ENCODE assay signal across 9 cellular contexts in genomic region chr11:126917531-126918204, GRCh38.
DNase-seq lines count a peak whose midpoint lies in the region; ATAC-seq and TF ChIP-seq lines count a peak whose summit lies in the region.
"Had no signal": no experiment of that assay in that cellular context is flagged by ENCODE, and none has a peak within 500 bp of the region (broad histone marks: within the 10 kb centered on the region; RNA-seq: fewer than 3 reads in every experiment).

No MANE protein-coding gene starts in this region.

- H3K36me3 ChIP-seq in heart right ventricle (no peaks in the 10 kb centered on the region), uterus (no peaks in the 10 kb centered on the region)

- 72 to 75% methylated on average over 9 of the region's 9 CpGs for WGBS in heart right ventricle, 2 donors

- no peak overlapping the region for H3K4me3 ChIP-seq in astrocyte of the cerebellum (ENCODE audit: low read depth, low read length)
- no peak overlapping the region for H3K4me3 ChIP-seq in heart right ventricle
- H3K4me3 ChIP-seq in uterus: no peak overlapping the region

- TF ChIP-seq POLR2A in uterus (IDR thresholded peaks at IDR 0.05): no peak

- no peaks in the 10 kb centered on the region for H3K4me1 ChIP-seq in heart right ventricle
- H3K4me1 ChIP-seq in uterus: no peaks in the 10 kb centered on the region

- no peaks in the 10 kb centered on the region for H3K9me3 ChIP-seq in heart right ventricle
- no peaks in the 10 kb centered on the region for H3K9me3 ChIP-seq in uterus

- intact Hi-C loops in heart right ventricle (cut with DNase I): no loop called here
- intact Hi-C loops in uterus (cut with DNase I; ENCODE audit: low total_unique reads): no loop called here

- DNase-seq in COLO829 (ENCODE audit: low spot score): peak; percentile 51
- peak; percentile 96 for DNase-seq in astrocyte of the cerebellum (ENCODE audit: low read depth)
- peak in 1 of 2 donors; percentile 48 for DNase-seq in stimulated activated effector memory CD8-positive, alpha-beta T cell treated with anti-CD3 and anti-CD28 coated beads, Interleukin-12 subunit alpha, Interleukin-12 subunit beta, amount 100 ng/mL, for 72 hours (ENCODE audit: low spot score in 2 of 2)
- no peak for DNase-seq in heart right ventricle
- DNase-seq in uterus: no peak
- DNase-seq in Kasumi-1 (lab: John Stamatoyannopoulos, UW): no peak

- peak; percentile 97 for ATAC-seq in GM19395 (IDR thresholded peaks at IDR 0.05; ENCODE audit: unreplicated experiment)
- ATAC-seq in HG03196 (IDR thresholded peaks at IDR 0.05; ENCODE audit: unreplicated experiment): peak; percentile 95
- ATAC-seq in stimulated activated effector memory CD8-positive, alpha-beta T cell treated with anti-CD3 and anti-CD28 coated beads, Interleukin-12 subunit alpha, Interleukin-12 subunit beta, amount 100 ng/mL, for 72 hours: peak; percentile 95
- ATAC-seq in heart right ventricle: no peak

- H3K4me3 Mint-ChIP-seq in stimulated activated effector memory CD8-positive, alpha-beta T cell treated with anti-CD3 and anti-CD28 coated beads, Interleukin-12 subunit alpha, Interleukin-12 subunit beta, amount 100 ng/mL, for 72 hours: no peak overlapping the region
- H3K4me3 Mint-ChIP-seq: dendritic cell treated with granulocyte-macrophage colony-stimulating factor and Interleukin-4, amounts not matched to agents 40 ng/mL and 50 ng/mL, for 4 days had no signal

- H3K36me3 Mint-ChIP-seq in stimulated activated effector memory CD8-positive, alpha-beta T cell treated with anti-CD3 and anti-CD28 coated beads, Interleukin-12 subunit alpha, Interleukin-12 subunit beta, amount 100 ng/mL, for 72 hours: no peaks in the 10 kb centered on the region

- H3K27ac ChIP-seq in heart right ventricle (no peak overlapping the region), uterus (no peak overlapping the region)

- TF ChIP-seq CTCF in astrocyte of the cerebellum (IDR thresholded peaks at IDR 0.05; ENCODE audit: low read depth, low read length, missing control alignments): no peak
- no peak for TF ChIP-seq CTCF in heart right ventricle (IDR thresholded peaks at IDR 0.05)
- TF ChIP-seq CTCF in uterus (IDR thresholded peaks at IDR 0.05): no peak

- no peaks in the 10 kb centered on the region for H3K27me3 ChIP-seq in heart right ventricle
- no peaks in the 10 kb centered on the region for H3K27me3 ChIP-seq in uterus

- H3K27ac Mint-ChIP-seq in stimulated activated effector memory CD8-positive, alpha-beta T cell treated with anti-CD3 and anti-CD28 coated beads, Interleukin-12 subunit alpha, Interleukin-12 subunit beta, amount 100 ng/mL, for 72 hours: peak overlapping the region; percentile 55
- H3K27ac Mint-ChIP-seq: dendritic cell treated with granulocyte-macrophage colony-stimulating factor and Interleukin-4, amounts not matched to agents 40 ng/mL and 50 ng/mL, for 4 days had no signal

- no peaks in the 10 kb centered on the region for H3K9me3 Mint-ChIP-seq in stimulated activated effector memory CD8-positive, alpha-beta T cell treated with anti-CD3 and anti-CD28 coated beads, Interleukin-12 subunit alpha, Interleukin-12 subunit beta, amount 100 ng/mL, for 72 hours
- H3K9me3 Mint-ChIP-seq: dendritic cell treated with granulocyte-macrophage colony-stimulating factor and Interleukin-4, amounts not matched to agents 40 ng/mL and 50 ng/mL, for 4 days had no signal

- in situ Hi-C loops in astrocyte of the cerebellum (cut with HindIII; ENCODE audit: low sequenced_read_pairs): no loop called here

- H3K4me1 Mint-ChIP-seq in stimulated activated effector memory CD8-positive, alpha-beta T cell treated with anti-CD3 and anti-CD28 coated beads, Interleukin-12 subunit alpha, Interleukin-12 subunit beta, amount 100 ng/mL, for 72 hours: no peaks in the 10 kb centered on the region

Comparison
In these comparisons a context has a peak if more than half of its experiments do, and no peak if none do; other contexts are left out.
1. DNase-seq: peak in COLO829 (single experiment) and astrocyte of the cerebellum (single experiment); none in heart right ventricle (0 of 2), uterus (0 of 2) and Kasumi-1 (0 of 2).
2. ATAC-seq: peak in GM19395 (single experiment), HG03196 (single experiment) and stimulated activated effector memory CD8-positive, alpha-beta T cell treated with anti-CD3 and anti-CD28 coated beads, Interleukin-12 subunit alpha, Interleukin-12 subunit beta, amount 100 ng/mL, for 72 hours (single experiment); none in heart right ventricle (0 of 8).